12 cellular contexts compared by ENCODE assay signal in genomic region chr15:31308185-31308639, GRCh38. TPM values are rescaled to one million over a fixed set of nuclear protein-coding genes. Genes with fewer than 3 reads are reported as not detected.
DNase-seq lines count a peak whose midpoint lies in the region; ATAC-seq and TF ChIP-seq lines count a peak whose summit lies in the region.
"Had no signal": no experiment of that assay in that cellular context is flagged by ENCODE, and none has a peak within 500 bp of the region (broad histone marks: within the 10 kb centered on the region; RNA-seq: fewer than 3 reads in every experiment).

No MANE protein-coding gene starts in this region.

- no peak for TF ChIP-seq CTCF in GM12865 (IDR thresholded peaks at IDR 0.05; ENCODE audit: insufficient read depth, low read depth, low read length, missing control alignments)
- no peak for TF ChIP-seq CTCF in lung (IDR thresholded peaks at IDR 0.05; ENCODE audit: control extremely low read depth, extremely low read depth)

- H3K4me1 ChIP-seq in lung (ENCODE audit: control insufficient read depth in 2 of 2, insufficient read depth in 2 of 2, low read length in 2 of 2): peaks cover 0 to 6% of the 10 kb centered on the region in 2 donors
- H3K4me1 ChIP-seq: parathyroid adenoma had no signal

- H3K36me3 ChIP-seq in lung (ENCODE audit: control insufficient read depth in 2 of 2, insufficient read depth in 2 of 2, low read length in 2 of 2): no peaks in the 10 kb centered on the region

- 80 to 85% methylated on average over 4 to 5 of the region's 5 CpGs for WGBS in lung, 2 donors

- no peaks in the 10 kb centered on the region for H3K9me3 ChIP-seq in lung (ENCODE audit: control insufficient read depth in 2 of 2, insufficient read depth in 1 of 2, low read length in 1 of 2)

- no peaks in the 10 kb centered on the region for H3K27me3 ChIP-seq in lung (ENCODE audit: control insufficient read depth, insufficient read depth)

- peak; percentile 66 for ATAC-seq in GM21423 (IDR thresholded peaks at IDR 0.05; ENCODE audit: unreplicated experiment)
- ATAC-seq in lung (ENCODE audit: insufficient read depth, low FRiP score): no peak
- no peak for ATAC-seq in HG03159 (IDR thresholded peaks at IDR 0.05; ENCODE audit: unreplicated experiment)
- ATAC-seq: effector memory CD8-positive, alpha-beta T cell had no signal

- H3K4me3 ChIP-seq in GM12865 (ENCODE audit: low read depth, low read length) (no peak overlapping the region), lung (no peak overlapping the region)

- DNase-seq in GM12865 (ENCODE audit: low read depth) (peak; percentile 54), NCI-H2107 treated with DMSO at 0.1 percent for 48 hours (lab: John Stamatoyannopoulos, UW; ENCODE audit: unreplicated experiment) (peak; percentile 75), lung (ENCODE audit: low spot score) (peak; percentile 25), mucosa of gallbladder (ENCODE audit: low spot score) (no peak), GM03348 (ENCODE audit: low spot score) (no peak)
- DNase-seq: activated naive CD4-positive, alpha-beta T cell; DMS79 treated with DMSO at 0.1 percent for 48 hours; effector memory CD8-positive, alpha-beta T cell; T-helper 2 cell had no signal

- H3K27ac ChIP-seq in lung (ENCODE audit: low read depth in 1 of 2, low read length in 1 of 2): no peak overlapping the region
- H3K27ac ChIP-seq: parathyroid adenoma had no signal

RNA-seq across cellular contexts. Expression of gene KLF13, which starts 18.4 kb away (rescaled TPM):
- 100 to 1,000 TPM in 1 of 2 donors, 10 to 100 TPM in 1; 38.3 to 157 TPM for total RNA-seq in lung
- 10 to 100 TPM; 47.1 to 63.2 TPM for polyA plus RNA-seq in lung
- 86.0 TPM for total RNA-seq in mucosa of gallbladder

Comparison
In these comparisons a context has a peak if more than half of its experiments do, and no peak if none do; other contexts are left out.
1. DNase-seq: peak in GM12865 (single experiment), NCI-H2107 treated with DMSO at 0.1 percent for 48 hours (single experiment) and lung (single experiment); none in mucosa of gallbladder (single experiment) and GM03348 (single experiment).